ENCODE assay signal across 9 cellular contexts in the genomic region with DNA sequence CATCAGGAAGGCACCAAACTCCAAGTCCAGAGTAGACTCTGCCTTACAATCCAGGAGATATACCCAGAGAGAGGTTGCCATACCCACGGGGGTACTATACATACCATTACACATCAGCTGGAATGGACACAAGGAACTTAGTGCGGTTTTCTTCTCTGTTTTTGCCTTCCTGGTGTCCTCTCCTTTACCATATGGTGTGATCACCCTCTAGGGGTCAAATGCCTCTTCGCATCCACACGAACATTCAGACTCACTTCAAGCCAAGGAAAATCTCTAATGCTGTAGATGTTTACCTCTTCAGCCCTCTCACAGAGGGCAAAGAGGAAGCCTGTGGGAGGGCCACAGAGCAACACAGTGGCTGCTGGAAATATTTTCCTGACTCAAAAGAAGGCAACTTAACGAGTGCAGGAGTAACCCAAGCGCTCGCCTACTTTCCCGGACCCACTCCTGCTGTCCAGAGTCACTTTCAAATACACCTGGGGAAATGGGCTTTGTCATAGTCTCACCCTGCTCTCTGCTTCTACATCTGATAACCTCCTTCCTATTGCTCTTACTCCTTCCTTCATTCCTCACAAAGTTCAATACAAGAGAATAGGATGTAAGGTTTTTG.
DNase-seq lines count a peak whose midpoint lies in the region; ATAC-seq and TF ChIP-seq lines count a peak whose summit lies in the region.
"Had no signal": no experiment of that assay in that cellular context is flagged by ENCODE, and none has a peak within 500 bp of the region (broad histone marks: within the 10 kb centered on the region; RNA-seq: fewer than 3 reads in every experiment).

No MANE protein-coding gene starts in this region.

- CTCF ChIA-PET in activated CD4-positive, alpha-beta memory T cell treated with anti-CD3 and anti-CD28 coated beads, Interleukin-2, amount 10 ng/mL, durations not matched to agents 7 days and 5 days (lab: Charles Lee): no interaction called here

- no peaks in the 10 kb centered on the region for H3K9me3 Mint-ChIP-seq in neural crest cell
- no peaks in the 10 kb centered on the region for H3K9me3 Mint-ChIP-seq in activated CD4-positive, alpha-beta memory T cell treated with anti-CD3 and anti-CD28 coated beads, Interleukin-2, amount 10 ng/mL, durations not matched to agents 7 days and 5 days
- H3K9me3 Mint-ChIP-seq in activated T-helper 1 cell treated with anti-CD3 and anti-CD28 coated beads, Interleukin-12 subunit alpha, Interleukin-12 subunit beta, Interleukin-2, Interleukin-4 antibody, amounts not matched to agents 30 ng/mL and 10 ng/mL and 1 ng/mL, durations not matched to agents 14 hours and 24 hours and 36 hours: no peaks in the 10 kb centered on the region

- no peak overlapping the region for H3K27ac Mint-ChIP-seq in neural crest cell (ENCODE audit: unreplicated experiment)
- H3K27ac Mint-ChIP-seq in activated CD4-positive, alpha-beta memory T cell treated with anti-CD3 and anti-CD28 coated beads, Interleukin-2, amount 10 ng/mL, durations not matched to agents 7 days and 5 days: no peak overlapping the region
- no peak overlapping the region for H3K27ac Mint-ChIP-seq in activated T-helper 1 cell treated with anti-CD3 and anti-CD28 coated beads, Interleukin-12 subunit alpha, Interleukin-12 subunit beta, Interleukin-2, Interleukin-4 antibody, amounts not matched to agents 30 ng/mL and 10 ng/mL and 1 ng/mL, durations not matched to agents 14 hours and 24 hours and 36 hours

- ATAC-seq in HG03457 (IDR thresholded peaks at IDR 0.05; ENCODE audit: unreplicated experiment): no peak
- ATAC-seq: naive thymus-derived CD4-positive, alpha-beta T cell had no signal

- no peaks in the 10 kb centered on the region for H3K27me3 Mint-ChIP-seq in neural crest cell (ENCODE audit: low read depth)
- no peaks in the 10 kb centered on the region for H3K27me3 Mint-ChIP-seq in activated CD4-positive, alpha-beta memory T cell treated with anti-CD3 and anti-CD28 coated beads, Interleukin-2, amount 10 ng/mL, durations not matched to agents 7 days and 5 days
- H3K27me3 Mint-ChIP-seq in activated T-helper 1 cell treated with anti-CD3 and anti-CD28 coated beads, Interleukin-12 subunit alpha, Interleukin-12 subunit beta, Interleukin-2, Interleukin-4 antibody, amounts not matched to agents 30 ng/mL and 10 ng/mL and 1 ng/mL, durations not matched to agents 14 hours and 24 hours and 36 hours (ENCODE audit: insufficient read depth): no peaks in the 10 kb centered on the region

- 0 out of 2 replicates have a peak, but pooled peaks have one; percentile 12 for TF ChIP-seq CTCF in GM12874 (IDR thresholded peaks at IDR 0.05; ENCODE audit: insufficient read depth, low read depth, low read length)
- peak; percentile 73 for TF ChIP-seq CTCF in epithelial cell of esophagus (IDR thresholded peaks at IDR 0.05; ENCODE audit: insufficient read depth, low read depth, low read length, missing control alignments)
- peak; percentile 75 for TF ChIP-seq CTCF in neural crest cell (conservative IDR thresholded peaks at IDR 0.05)
- TF ChIP-seq CTCF in lower leg skin (IDR thresholded peaks at IDR 0.05): no peak

- WGBS in lower leg skin, 2 donors: 49 to 51% methylated on average over 8 of the region's 8 CpGs

- peaks cover 16% of the 10 kb centered on the region for H3K4me1 Mint-ChIP-seq in neural crest cell
- no peaks in the 10 kb centered on the region for H3K4me1 Mint-ChIP-seq in activated CD4-positive, alpha-beta memory T cell treated with anti-CD3 and anti-CD28 coated beads, Interleukin-2, amount 10 ng/mL, durations not matched to agents 7 days and 5 days
- H3K4me1 Mint-ChIP-seq in activated T-helper 1 cell treated with anti-CD3 and anti-CD28 coated beads, Interleukin-12 subunit alpha, Interleukin-12 subunit beta, Interleukin-2, Interleukin-4 antibody, amounts not matched to agents 30 ng/mL and 10 ng/mL and 1 ng/mL, durations not matched to agents 14 hours and 24 hours and 36 hours (ENCODE audit: low read depth): no peaks in the 10 kb centered on the region
- H3K4me1 Mint-ChIP-seq: naive thymus-derived CD4-positive, alpha-beta T cell had no signal

- DNase-seq in NCI-H226: peak; percentile 68
- DNase-seq in epithelial cell of esophagus (ENCODE audit: low read depth): peak; percentile 63
- DNase-seq in neural crest cell (ENCODE audit: low read depth, low spot score): peak; percentile 23
- DNase-seq in activated CD4-positive, alpha-beta memory T cell treated with anti-CD3 and anti-CD28 coated beads, Interleukin-2, amount 10 ng/mL, durations not matched to agents 7 days and 5 days: no peak
- no peak for DNase-seq in activated T-helper 1 cell treated with anti-CD3 and anti-CD28 coated beads, Interleukin-12 subunit alpha, Interleukin-12 subunit beta, Interleukin-2, Interleukin-4 antibody, amounts not matched to agents 30 ng/mL and 10 ng/mL and 1 ng/mL, durations not matched to agents 14 hours and 24 hours and 36 hours (ENCODE audit: low spot score)
- no peak for DNase-seq in lower leg skin (ENCODE audit: low spot score in 2 of 2)

- no peak overlapping the region for H3K4me3 Mint-ChIP-seq in neural crest cell
- no peak overlapping the region for H3K4me3 Mint-ChIP-seq in activated CD4-positive, alpha-beta memory T cell treated with anti-CD3 and anti-CD28 coated beads, Interleukin-2, amount 10 ng/mL, durations not matched to agents 7 days and 5 days
- H3K4me3 Mint-ChIP-seq in activated T-helper 1 cell treated with anti-CD3 and anti-CD28 coated beads, Interleukin-12 subunit alpha, Interleukin-12 subunit beta, Interleukin-2, Interleukin-4 antibody, amounts not matched to agents 30 ng/mL and 10 ng/mL and 1 ng/mL, durations not matched to agents 14 hours and 24 hours and 36 hours: no peak overlapping the region
- H3K4me3 Mint-ChIP-seq: naive thymus-derived CD4-positive, alpha-beta T cell had no signal

- no peak for TF ChIP-seq POLR2A in lower leg skin (IDR thresholded peaks at IDR 0.05)

- intact Hi-C loops in activated T-helper 1 cell treated with anti-CD3 and anti-CD28 coated beads, Interleukin-12 subunit alpha, Interleukin-12 subunit beta, Interleukin-2, Interleukin-4 antibody, amounts not matched to agents 30 ng/mL and 10 ng/mL and 1 ng/mL, durations not matched to agents 14 hours and 24 hours and 36 hours (cut with micrococcal nuclease): no loop called here
- intact Hi-C loops in lower leg skin (cut with DNase I; ENCODE audit: low total_unique reads): no loop called here

- no peaks in the 10 kb centered on the region for H3K36me3 Mint-ChIP-seq in neural crest cell (ENCODE audit: low read depth)
- H3K36me3 Mint-ChIP-seq in activated CD4-positive, alpha-beta memory T cell treated with anti-CD3 and anti-CD28 coated beads, Interleukin-2, amount 10 ng/mL, durations not matched to agents 7 days and 5 days (ENCODE audit: low read depth): no peaks in the 10 kb centered on the region
- H3K36me3 Mint-ChIP-seq in activated T-helper 1 cell treated with anti-CD3 and anti-CD28 coated beads, Interleukin-12 subunit alpha, Interleukin-12 subunit beta, Interleukin-2, Interleukin-4 antibody, amounts not matched to agents 30 ng/mL and 10 ng/mL and 1 ng/mL, durations not matched to agents 14 hours and 24 hours and 36 hours (ENCODE audit: low read depth): no peaks in the 10 kb centered on the region
- H3K36me3 Mint-ChIP-seq: naive thymus-derived CD4-positive, alpha-beta T cell had no signal

- POLR2A ChIA-PET in activated CD4-positive, alpha-beta memory T cell treated with anti-CD3 and anti-CD28 coated beads, Interleukin-2, amount 10 ng/mL, durations not matched to agents 7 days and 5 days (lab: Charles Lee): no interaction called here

- H3K4me3 ChIP-seq in epithelial cell of esophagus (ENCODE audit: low read length) (no peak overlapping the region), lower leg skin (ENCODE audit: low read depth, poor library complexity, severe bottlenecking) (no peak overlapping the region)

Comparison
In these comparisons a context has a peak if more than half of its experiments do, and no peak if none do; other contexts are left out.
1. CTCF ChIP-seq: peak in GM12874 (single experiment), epithelial cell of esophagus (single experiment) and neural crest cell (single experiment); none in lower leg skin (0 of 3).
2. DNase-seq: peak in NCI-H226 (single experiment), epithelial cell of esophagus (single experiment) and neural crest cell (single experiment); none in activated CD4-positive, alpha-beta memory T cell treated with anti-CD3 and anti-CD28 coated beads, Interleukin-2, amount 10 ng/mL, durations not matched to agents 7 days and 5 days (single experiment), activated T-helper 1 cell treated with anti-CD3 and anti-CD28 coated beads, Interleukin-12 subunit alpha, Interleukin-12 subunit beta, Interleukin-2, Interleukin-4 antibody, amounts not matched to agents 30 ng/mL and 10 ng/mL and 1 ng/mL, durations not matched to agents 14 hours and 24 hours and 36 hours (single experiment) and lower leg skin (0 of 2).